8 cellular contexts compared by ENCODE assay signal in the genomic region with DNA sequence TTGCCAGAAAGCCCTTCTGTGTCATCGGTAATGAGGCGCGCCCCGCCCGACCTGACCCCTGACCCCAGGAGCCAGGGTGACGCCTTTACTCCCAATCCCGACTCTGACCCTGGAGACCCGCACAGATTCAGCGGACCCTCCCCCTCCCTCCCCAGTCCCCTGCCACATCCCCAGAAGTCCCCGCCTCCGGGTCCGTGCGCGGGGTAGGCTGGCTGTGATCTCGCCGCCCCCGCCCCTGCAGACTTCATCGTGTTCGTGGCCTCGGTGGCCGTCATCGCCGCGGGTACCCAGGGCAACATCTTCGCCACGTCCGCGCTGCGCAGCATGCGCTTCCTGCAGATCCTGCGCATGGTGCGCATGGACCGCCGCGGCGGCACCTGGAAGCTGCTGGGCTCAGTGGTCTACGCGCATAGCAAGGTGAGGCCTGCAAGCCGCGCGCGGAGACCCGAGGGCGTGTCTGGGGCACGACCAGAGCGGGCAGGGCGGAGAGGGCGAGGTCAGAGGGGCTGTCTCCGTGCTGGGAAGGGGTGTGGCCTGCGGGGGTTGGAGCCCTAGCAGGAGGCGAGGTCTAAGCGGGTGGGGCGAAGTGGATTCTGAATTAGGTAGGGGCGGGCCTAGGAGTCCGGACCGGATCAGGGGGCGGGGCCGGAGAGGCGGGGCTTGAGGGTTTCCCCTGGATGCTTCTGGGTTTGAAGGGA. TPM values are rescaled to one million over a fixed set of nuclear protein-coding genes. Genes with fewer than 3 reads are reported as not detected.
A peak's percentile ranks its signal among the peaks of the same experiment; 100 is the strongest.
DNase-seq lines count a peak whose midpoint lies in the region; ATAC-seq and FAIRE-seq lines count a peak whose summit lies in the region.

No MANE protein-coding gene starts in this region.

- H3K27ac Mint-ChIP-seq in effector memory CD8-positive, alpha-beta T cell: peak overlapping the region; percentile 65 to 71
- no peak overlapping the region for H3K27ac Mint-ChIP-seq in natural killer cell treated with Interleukin-12 subunit alpha and Interleukin-12 subunit beta and Interleukin-15 and Interleukin-18, amount 100 ng/mL, for 72 hours
- peak overlapping the region in 1 of 2 donors; percentile 55 for H3K27ac Mint-ChIP-seq in stimulated activated naive CD8-positive, alpha-beta T cell treated with anti-CD3 and anti-CD28 coated beads, Interleukin-15, amount 100 ng/mL, for 72 hours

- no peaks in the 10 kb centered on the region for H3K27me3 Mint-ChIP-seq in effector memory CD8-positive, alpha-beta T cell
- H3K27me3 Mint-ChIP-seq in natural killer cell treated with Interleukin-12 subunit alpha and Interleukin-12 subunit beta and Interleukin-15 and Interleukin-18, amount 100 ng/mL, for 72 hours: peaks cover 0 to 3% of the 10 kb centered on the region in 2 donors
- H3K27me3 Mint-ChIP-seq in stimulated activated naive CD8-positive, alpha-beta T cell treated with anti-CD3 and anti-CD28 coated beads, Interleukin-15, amount 100 ng/mL, for 72 hours: peaks cover 10% of the 10 kb centered on the region

- H3K36me3 Mint-ChIP-seq in effector memory CD8-positive, alpha-beta T cell (ENCODE audit: insufficient read depth): peaks cover 7% of the 10 kb centered on the region
- H3K36me3 Mint-ChIP-seq in natural killer cell treated with Interleukin-12 subunit alpha and Interleukin-12 subunit beta and Interleukin-15 and Interleukin-18, amount 100 ng/mL, for 72 hours: no peaks in the 10 kb centered on the region

- DNase-seq in GM19238 (ENCODE audit: insufficient read length, low spot score): peak; percentile 72
- DNase-seq in activated CD4-positive, alpha-beta T cell treated with anti-CD3 and anti-CD28 coated beads, Interleukin-2, amount 50 U/mL, for 48 hours: peak; percentile 91 to 93
- peak; percentile 81 to 85 (median 81) for DNase-seq in effector memory CD8-positive, alpha-beta T cell
- peak; percentile 81 for DNase-seq in natural killer cell treated with Interleukin-12 subunit alpha and Interleukin-12 subunit beta and Interleukin-15 and Interleukin-18, amount 100 ng/mL, for 72 hours (ENCODE audit: low spot score)
- DNase-seq in stimulated activated naive CD8-positive, alpha-beta T cell treated with anti-CD3 and anti-CD28 coated beads, Interleukin-15, amount 100 ng/mL, for 72 hours: peak; percentile 83 to 88
- no peak for DNase-seq in middle frontal gyrus (ENCODE audit: extremely low spot score, low spot score)
- DNase-seq in RCC 7860 (ENCODE audit: low spot score): no peak

- no peaks in the 10 kb centered on the region for H3K9me3 Mint-ChIP-seq in effector memory CD8-positive, alpha-beta T cell
- no peaks in the 10 kb centered on the region for H3K9me3 Mint-ChIP-seq in natural killer cell treated with Interleukin-12 subunit alpha and Interleukin-12 subunit beta and Interleukin-15 and Interleukin-18, amount 100 ng/mL, for 72 hours
- H3K9me3 Mint-ChIP-seq in stimulated activated naive CD8-positive, alpha-beta T cell treated with anti-CD3 and anti-CD28 coated beads, Interleukin-15, amount 100 ng/mL, for 72 hours: no peaks in the 10 kb centered on the region

- peak overlapping the region; percentile 82 to 84 for H3K4me3 Mint-ChIP-seq in effector memory CD8-positive, alpha-beta T cell
- H3K4me3 Mint-ChIP-seq in natural killer cell treated with Interleukin-12 subunit alpha and Interleukin-12 subunit beta and Interleukin-15 and Interleukin-18, amount 100 ng/mL, for 72 hours: peak overlapping the region; percentile 64
- H3K4me3 Mint-ChIP-seq in stimulated activated naive CD8-positive, alpha-beta T cell treated with anti-CD3 and anti-CD28 coated beads, Interleukin-15, amount 100 ng/mL, for 72 hours: peak overlapping the region; percentile 75 to 90

- ATAC-seq in HG03354 (IDR thresholded peaks at IDR 0.05; ENCODE audit: poor library complexity, severe bottlenecking, unreplicated experiment): peak; percentile 86
- peak; percentile 95 for ATAC-seq in effector memory CD8-positive, alpha-beta T cell (replicated peaks)
- peak; percentile 96 to 97 for ATAC-seq in natural killer cell treated with Interleukin-12 subunit alpha and Interleukin-12 subunit beta and Interleukin-15 and Interleukin-18, amount 100 ng/mL, for 72 hours
- peak; percentile 96 for ATAC-seq in stimulated activated naive CD8-positive, alpha-beta T cell treated with anti-CD3 and anti-CD28 coated beads, Interleukin-15, amount 100 ng/mL, for 72 hours

- FAIRE-seq in RCC 7860 (lab: Jason Lieb, UNC): no peak

- peaks cover 5 to 7% of the 10 kb centered on the region in 2 donors for H3K4me1 Mint-ChIP-seq in effector memory CD8-positive, alpha-beta T cell (ENCODE audit: low read depth in 2 of 2)
- H3K4me1 Mint-ChIP-seq in natural killer cell treated with Interleukin-12 subunit alpha and Interleukin-12 subunit beta and Interleukin-15 and Interleukin-18, amount 100 ng/mL, for 72 hours (ENCODE audit: low read depth in 2 of 2): peaks cover 0 to 5% of the 10 kb centered on the region in 2 donors
- peaks cover 21% of the 10 kb centered on the region for H3K4me1 Mint-ChIP-seq in stimulated activated naive CD8-positive, alpha-beta T cell treated with anti-CD3 and anti-CD28 coated beads, Interleukin-15, amount 100 ng/mL, for 72 hours

RNA-seq across cellular contexts. Expression of a gene that starts 34.8 kb away (rescaled TPM):
- under 1 TPM; 0.24 to 0.56 TPM for total RNA-seq in natural killer cell treated with Interleukin-12 subunit alpha and Interleukin-12 subunit beta and Interleukin-15 and Interleukin-18, amount 100 ng/mL, for 72 hours

RNA-seq across cellular contexts. Expression of a gene that starts 43.8 kb away (rescaled TPM):
- 1 to 10 TPM; 2.5 to 3.5 TPM for total RNA-seq in natural killer cell treated with Interleukin-12 subunit alpha and Interleukin-12 subunit beta and Interleukin-15 and Interleukin-18, amount 100 ng/mL, for 72 hours

Comparison
In these comparisons a context has a peak if more than half of its experiments do, and no peak if none do; other contexts are left out.
1. DNase-seq: peak in GM19238 (single experiment), activated CD4-positive, alpha-beta T cell treated with anti-CD3 and anti-CD28 coated beads, Interleukin-2, amount 50 U/mL, for 48 hours (2 of 2), effector memory CD8-positive, alpha-beta T cell (3 of 3), natural killer cell treated with Interleukin-12 subunit alpha and Interleukin-12 subunit beta and Interleukin-15 and Interleukin-18, amount 100 ng/mL, for 72 hours (single experiment) and stimulated activated naive CD8-positive, alpha-beta T cell treated with anti-CD3 and anti-CD28 coated beads, Interleukin-15, amount 100 ng/mL, for 72 hours (2 of 2); none in middle frontal gyrus (single experiment) and RCC 7860 (single experiment).
2. H3K27ac Mint-ChIP-seq: peak in effector memory CD8-positive, alpha-beta T cell (2 of 2); none in natural killer cell treated with Interleukin-12 subunit alpha and Interleukin-12 subunit beta and Interleukin-15 and Interleukin-18, amount 100 ng/mL, for 72 hours (0 of 2).
3. Peak in every context shown above with its lines, with median percentiles within 50 percentile points of each other: ATAC-seq and H3K4me3 Mint-ChIP-seq.